ENCODE assay signal across 8 cellular contexts in the genomic region with DNA sequence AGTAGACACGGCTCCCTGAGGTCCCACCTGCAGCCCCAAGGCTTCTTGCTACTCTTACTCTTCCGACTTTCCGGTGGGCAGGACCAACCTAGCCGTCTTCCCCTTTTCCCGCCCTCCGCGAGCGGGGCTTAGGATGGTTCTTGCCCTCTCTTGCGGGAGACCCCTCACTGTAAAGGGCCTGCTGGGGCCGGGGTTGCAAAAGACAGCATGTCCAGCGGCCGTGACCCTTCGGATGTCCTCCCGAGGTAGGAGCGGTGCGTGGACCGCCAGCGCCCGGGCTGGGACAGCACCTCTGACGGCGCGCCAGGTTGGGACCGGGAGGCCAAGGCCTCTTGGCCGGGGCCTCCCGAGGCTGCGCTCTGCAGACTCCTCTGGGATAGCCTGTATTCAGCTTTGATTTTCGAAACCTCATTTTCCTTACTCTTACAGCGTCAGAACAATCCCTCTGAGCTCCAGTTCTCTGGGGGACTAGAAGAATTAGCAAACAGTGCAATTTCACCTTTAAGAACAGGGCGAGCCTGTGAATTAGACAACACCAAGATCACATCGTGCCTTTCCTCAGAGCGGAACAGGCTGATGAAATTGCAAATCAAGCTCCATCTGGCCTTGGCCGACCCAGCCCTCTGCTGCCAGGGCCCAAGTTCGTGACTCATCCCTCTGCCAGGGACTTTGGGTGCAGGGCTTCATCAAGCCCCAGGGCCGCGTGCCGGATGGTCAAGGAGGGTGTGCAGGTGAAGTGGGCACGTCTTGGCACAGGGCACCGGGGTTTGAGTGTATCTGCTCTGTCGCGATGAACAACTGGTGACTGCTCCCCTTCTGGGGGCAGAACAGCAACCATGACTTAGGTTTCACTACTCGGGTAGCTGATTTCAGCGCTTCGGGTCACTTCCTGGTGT. TPM values are rescaled to one million over a fixed set of nuclear protein-coding genes. Genes with fewer than 3 reads are reported as not detected.
DNase-seq lines count a peak whose midpoint lies in the region; ATAC-seq, FAIRE-seq and TF ChIP-seq lines count a peak whose summit lies in the region.

No MANE protein-coding gene starts in this region.

- DNase-seq in AG04449 (ENCODE audit: low read depth, low spot score) (no peak), activated B cell treated with CpG ODN at 0.5 μM for 24 hours (no peak), heart left ventricle (peak in 1 of 5 donors; percentile 31), sciatic nerve (ENCODE audit: low spot score) (no peak), SJCRH30 (no peak), frontal cortex (ENCODE audit: low spot score in 2 of 2) (no peak), NCI-H524 treated with DMSO at 0.1 percent for 48 hours (lab: John Stamatoyannopoulos, UW) (no peak)

- no peaks in the 10 kb centered on the region for H3K9me3 Mint-ChIP-seq in activated B cell treated with CpG ODN at 0.5 μM for 24 hours

- 41 to 45% (median 43%) methylated on average over 40 to 43 of the region's 43 CpGs for WGBS in heart left ventricle, 4 donors

- CTCF ChIA-PET in AG04449 (lab: Yijun Ruan, JAX), result interaction anchor here (1.3 to 1.8 kb wide), 3 partner anchors 9 to 90 kb away, joined by 3 to 10 read pairs (median 5); no protein-coding TSS in a partner anchor
- CTCF ChIA-PET in activated B cell treated with CpG ODN at 0.5 μM for 24 hours (lab: Charles Lee), result interaction anchor here (1.5 kb wide), 1 partner anchor 96 kb away, joined by 3 read pairs; no protein-coding TSS in a partner anchor

- H3K4me1 Mint-ChIP-seq in activated B cell treated with CpG ODN at 0.5 μM for 24 hours, result peaks cover 29% of the 10 kb centered on the region

- peak; percentile 11 for ATAC-seq in GM21619 (IDR thresholded peaks at IDR 0.05; ENCODE audit: unreplicated experiment)
- ATAC-seq in activated B cell treated with CpG ODN at 0.5 μM for 24 hours (ENCODE audit: low read depth), result peak; percentile 6
- peak in 1 of 4 donors; percentile 7 for ATAC-seq in heart left ventricle
- peak; percentile 44 for ATAC-seq in sciatic nerve

- H3K27me3 Mint-ChIP-seq in activated B cell treated with CpG ODN at 0.5 μM for 24 hours, result peaks cover 34% of the 10 kb centered on the region

- H3K27ac ChIP-seq in heart left ventricle, result peak overlapping the region in 3 of 12 donors; percentile 36 to 51 (median 46)
- H3K27ac ChIP-seq in SJCRH30, result no peak overlapping the region

- POLR2A ChIA-PET in AG04449 (lab: Yijun Ruan, JAX) (no interaction called here), activated B cell treated with CpG ODN at 0.5 μM for 24 hours (lab: Charles Lee) (interaction anchor here (1.0 kb wide), 1 partner anchor 216 kb away, joined by 6 read pairs; a partner anchor contains a TSS)

- H3K27me3 ChIP-seq in heart left ventricle (peaks cover 0 to 12% (median 0%) of the 10 kb centered on the region in 9 donors), SJCRH30 (no peaks in the 10 kb centered on the region)

- H3K36me3 Mint-ChIP-seq in activated B cell treated with CpG ODN at 0.5 μM for 24 hours (ENCODE audit: low read depth), result no peaks in the 10 kb centered on the region

- TF ChIP-seq POLR2A in heart left ventricle (IDR thresholded peaks at IDR 0.05), result no peak

- no peak overlapping the region for H3K27ac Mint-ChIP-seq in activated B cell treated with CpG ODN at 0.5 μM for 24 hours

- FAIRE-seq in frontal cortex (lab: Jason Lieb, UNC), result no peak

- peak overlapping the region; percentile 84 for H3K4me3 Mint-ChIP-seq in activated B cell treated with CpG ODN at 0.5 μM for 24 hours

- H3K36me3 ChIP-seq in heart left ventricle, result no peaks in the 10 kb centered on the region
- no peaks in the 10 kb centered on the region for H3K36me3 ChIP-seq in SJCRH30

- no peak for TF ChIP-seq CTCF in AG04449 (IDR thresholded peaks at IDR 0.05; ENCODE audit: insufficient read depth, low read length, missing control alignments)
- no peak for TF ChIP-seq CTCF in activated B cell treated with CpG ODN at 0.5 μM for 24 hours (IDR thresholded peaks at IDR 0.05)
- no peak for TF ChIP-seq CTCF in heart left ventricle (IDR thresholded peaks at IDR 0.05)

- H3K4me1 ChIP-seq in heart left ventricle (peaks cover 0 to 19% (median 2%) of the 10 kb centered on the region in 12 donors), SJCRH30 (no peaks in the 10 kb centered on the region)

- intact Hi-C loops in activated B cell treated with CpG ODN at 0.5 μM for 24 hours (cut with micrococcal nuclease) (loop anchor here (1.0 to 10.0 kb wide), 3 partner anchors 36 to 647 kb away; a partner anchor contains a TSS), heart left ventricle (cut with DNase I) (loop anchor here in 7 of 10 donors (5.0 to 10.0 kb wide), 7 partner anchors 53 to 387 kb away; no protein-coding TSS in a partner anchor), sciatic nerve (cut with DNase I) (no loop called here)

- no peaks in the 10 kb centered on the region for H3K9me3 ChIP-seq in heart left ventricle
- no peaks in the 10 kb centered on the region for H3K9me3 ChIP-seq in SJCRH30 (replicated peaks)

- peak overlapping the region; percentile 72 for H3K4me3 ChIP-seq in AG04449 (ENCODE audit: low read depth, low read length)
- peak overlapping the region; percentile 41 to 96 (median 68) for H3K4me3 ChIP-seq in heart left ventricle
- H3K4me3 ChIP-seq in SJCRH30, result no peak overlapping the region

RNA-seq across cellular contexts. Expression of a gene that starts 0.8 kb away (rescaled TPM):
- total RNA-seq in activated B cell treated with CpG ODN at 0.5 μM for 24 hours (0.39 and 0.42 TPM in 2 replicates), heart left ventricle (1 to 10 TPM in 1 of 9 donors, under 1 TPM in 8; 0.07 to 1.0 (median 0.25) TPM), sciatic nerve (6.4 TPM), frontal cortex (0.41 TPM)
- polyA plus RNA-seq in heart left ventricle, result under 1 TPM; 0.27 to 0.37 TPM
- 0.05 TPM in 1 of 2 replicates, not detected in the other for total RNA-seq in SJCRH30 (2014; rRNA removed; shearing (Covaris generic))

RNA-seq across cellular contexts. Expression of a gene that starts 58.4 kb away (rescaled TPM):
- 105 and 124 TPM in 2 replicates for total RNA-seq in activated B cell treated with CpG ODN at 0.5 μM for 24 hours
- 10 to 100 TPM; 26.2 to 60.7 (median 46.8) TPM for total RNA-seq in heart left ventricle
- 10 to 100 TPM; 32.6 to 39.8 TPM for polyA plus RNA-seq in heart left ventricle
- total RNA-seq in sciatic nerve, result 109 TPM
- 53.8 and 72.2 TPM in 2 replicates for total RNA-seq in SJCRH30 (2014; rRNA removed; shearing (Covaris generic))
- total RNA-seq in frontal cortex, result 143 TPM

RNA-seq across cellular contexts. Expression of a gene that starts 58.9 kb away (rescaled TPM):
- total RNA-seq in activated B cell treated with CpG ODN at 0.5 μM for 24 hours (17.6 and 18.6 TPM in 2 replicates), heart left ventricle (10 to 100 TPM; 11.1 to 22.3 (median 15.2) TPM), sciatic nerve (41.1 TPM), frontal cortex (231 TPM)
- 10 to 100 TPM in 1 of 2 donors, 1 to 10 TPM in 1; 2.4 to 28.8 TPM for polyA plus RNA-seq in heart left ventricle
- total RNA-seq in SJCRH30 (2014; rRNA removed; shearing (Covaris generic)), result 45.7 and 50.6 TPM in 2 replicates
